In genomic region chr21:45491623-45492022, GRCh38 we compare ENCODE assay signal across 23 cellular contexts. TPM values are rescaled to one million over a fixed set of nuclear protein-coding genes. Genes with fewer than 3 reads are reported as not detected.
DNase-seq lines count a peak whose midpoint lies in the region; ATAC-seq and TF ChIP-seq lines count a peak whose summit lies in the region.
"Had no signal": no experiment of that assay in that cellular context is flagged by ENCODE, and none has a peak within 500 bp of the region (broad histone marks: within the 10 kb centered on the region; RNA-seq: fewer than 3 reads in every experiment).

No MANE protein-coding gene starts in this region.

- no peak for ATAC-seq in WTC11
- no peak for ATAC-seq in GM19452 (IDR thresholded peaks at IDR 0.05; ENCODE audit: unreplicated experiment)
- ATAC-seq: HCT116, K562 had no signal

- no peak overlapping the region for H3K4me3 Mint-ChIP-seq in activated naive CD4-positive, alpha-beta T cell treated with anti-CD3 and anti-CD28 coated beads, Interleukin-2, amount 50 U/mL, for 24 hours
- no peak overlapping the region for H3K4me3 Mint-ChIP-seq in WTC11
- H3K4me3 Mint-ChIP-seq in nephron progenitor cell, result no peak overlapping the region
- H3K4me3 Mint-ChIP-seq: CD4-positive, CD25-positive, alpha-beta regulatory T cell had no signal

- H3K27me3 Mint-ChIP-seq in activated naive CD4-positive, alpha-beta T cell treated with anti-CD3 and anti-CD28 coated beads, Interleukin-2, amount 50 U/mL, for 24 hours, result no peaks in the 10 kb centered on the region
- H3K27me3 Mint-ChIP-seq in WTC11 (ENCODE audit: low read depth), result no peaks in the 10 kb centered on the region
- H3K27me3 Mint-ChIP-seq in nephron progenitor cell (ENCODE audit: low read depth, poor library complexity), result no peaks in the 10 kb centered on the region
- H3K27me3 Mint-ChIP-seq: CD4-positive, CD25-positive, alpha-beta regulatory T cell had no signal

- CTCF ChIA-PET in WTC11 (lab: Charles Lee), result interaction anchor here (1.0 to 1.3 kb wide), 2 partner anchors 14 to 52 kb away, joined by 3 to 5 read pairs; no protein-coding TSS in a partner anchor

- H3K4me1 Mint-ChIP-seq in activated naive CD4-positive, alpha-beta T cell treated with anti-CD3 and anti-CD28 coated beads, Interleukin-2, amount 50 U/mL, for 24 hours, result no peaks in the 10 kb centered on the region
- H3K4me1 Mint-ChIP-seq in WTC11, result peaks cover 22% of the 10 kb centered on the region
- peaks cover 15% of the 10 kb centered on the region for H3K4me1 Mint-ChIP-seq in nephron progenitor cell

- H3K27ac Mint-ChIP-seq in activated naive CD4-positive, alpha-beta T cell treated with anti-CD3 and anti-CD28 coated beads, Interleukin-2, amount 50 U/mL, for 24 hours, result peak overlapping the region; percentile 65
- H3K27ac Mint-ChIP-seq in WTC11 (peak overlapping the region; percentile 60; the same call in 1 of the 2 replicates), nephron progenitor cell (peak overlapping the region; percentile 61)
- H3K27ac Mint-ChIP-seq: CD4-positive, CD25-positive, alpha-beta regulatory T cell had no signal

- TF ChIP-seq CTCF in WTC11 (IDR thresholded peaks at IDR 0.05), result no peak
- no peak for TF ChIP-seq CTCF in nephron progenitor cell (IDR thresholded peaks at IDR 0.05)

- DNase-seq in activated naive CD4-positive, alpha-beta T cell (lab: John Stamatoyannopoulos, UW), result no peak
- DNase-seq in WTC11 (ENCODE audit: low spot score) (no peak), nephron progenitor cell (no peak), SIG-M5 (lab: John Stamatoyannopoulos, UW) (no peak), SIG-M5 treated with dmso at 0.1 percent for 504 hours (lab: John Stamatoyannopoulos, UW; ENCODE audit: unreplicated experiment) (no peak)
- DNase-seq: ACHN; CD4-positive, CD25-positive, alpha-beta regulatory T cell; DMS53; Kasumi-1; NCI-H1092 treated with DMSO at 0.1 percent for 48 hours; NCI-H1436; NCI-H187; NCI-H2081 treated with DMSO at 0.1 percent for 48 hours; NCI-H2171; NCI-H226; NCI-H510A; NCI-H69; SHP77 treated with DMSO at 0.1 percent for 48 hours; SK-N-SH had no signal

- no peaks in the 10 kb centered on the region for H3K9me3 Mint-ChIP-seq in activated naive CD4-positive, alpha-beta T cell treated with anti-CD3 and anti-CD28 coated beads, Interleukin-2, amount 50 U/mL, for 24 hours
- H3K9me3 Mint-ChIP-seq in WTC11, result no peaks in the 10 kb centered on the region
- no peaks in the 10 kb centered on the region for H3K9me3 Mint-ChIP-seq in nephron progenitor cell
- H3K9me3 Mint-ChIP-seq: CD4-positive, CD25-positive, alpha-beta regulatory T cell had no signal

- POLR2A ChIA-PET in WTC11 (lab: Charles Lee), result no interaction called here

- no peaks in the 10 kb centered on the region for H3K36me3 Mint-ChIP-seq in activated naive CD4-positive, alpha-beta T cell treated with anti-CD3 and anti-CD28 coated beads, Interleukin-2, amount 50 U/mL, for 24 hours
- H3K36me3 Mint-ChIP-seq in WTC11 (peaks cover 19% of the 10 kb centered on the region), nephron progenitor cell (ENCODE audit: low read depth) (no peaks in the 10 kb centered on the region)
- H3K36me3 Mint-ChIP-seq: CD4-positive, CD25-positive, alpha-beta regulatory T cell had no signal

TF ChIP-seq in WTC11, 78 proteins besides CTCF, POLR2A, EP300 and RAD21 (continues in another document):
- TF ChIP-seq ZNF396 (CRISPR knock-in tag; IDR thresholded peaks at IDR 0.05; ENCODE audit: borderline replicate concordance) (no peak), SMAD4 (CRISPR knock-in tag; IDR thresholded peaks at IDR 0.05) (no peak), NFATC4 (CRISPR knock-in tag; IDR thresholded peaks at IDR 0.05) (no peak), ZNF281 (CRISPR knock-in tag; IDR thresholded peaks at IDR 0.05) (no peak), SP1 (CRISPR knock-in tag; conservative IDR thresholded peaks at IDR 0.05) (no peak), TP53 (CRISPR knock-in tag; IDR thresholded peaks at IDR 0.05) (no peak), JAZF1 (CRISPR knock-in tag; IDR thresholded peaks at IDR 0.05) (no peak), PREB (CRISPR knock-in tag; IDR thresholded peaks at IDR 0.05; ENCODE audit: borderline replicate concordance) (no peak)
- TF ChIP-seq, protein P1, sequence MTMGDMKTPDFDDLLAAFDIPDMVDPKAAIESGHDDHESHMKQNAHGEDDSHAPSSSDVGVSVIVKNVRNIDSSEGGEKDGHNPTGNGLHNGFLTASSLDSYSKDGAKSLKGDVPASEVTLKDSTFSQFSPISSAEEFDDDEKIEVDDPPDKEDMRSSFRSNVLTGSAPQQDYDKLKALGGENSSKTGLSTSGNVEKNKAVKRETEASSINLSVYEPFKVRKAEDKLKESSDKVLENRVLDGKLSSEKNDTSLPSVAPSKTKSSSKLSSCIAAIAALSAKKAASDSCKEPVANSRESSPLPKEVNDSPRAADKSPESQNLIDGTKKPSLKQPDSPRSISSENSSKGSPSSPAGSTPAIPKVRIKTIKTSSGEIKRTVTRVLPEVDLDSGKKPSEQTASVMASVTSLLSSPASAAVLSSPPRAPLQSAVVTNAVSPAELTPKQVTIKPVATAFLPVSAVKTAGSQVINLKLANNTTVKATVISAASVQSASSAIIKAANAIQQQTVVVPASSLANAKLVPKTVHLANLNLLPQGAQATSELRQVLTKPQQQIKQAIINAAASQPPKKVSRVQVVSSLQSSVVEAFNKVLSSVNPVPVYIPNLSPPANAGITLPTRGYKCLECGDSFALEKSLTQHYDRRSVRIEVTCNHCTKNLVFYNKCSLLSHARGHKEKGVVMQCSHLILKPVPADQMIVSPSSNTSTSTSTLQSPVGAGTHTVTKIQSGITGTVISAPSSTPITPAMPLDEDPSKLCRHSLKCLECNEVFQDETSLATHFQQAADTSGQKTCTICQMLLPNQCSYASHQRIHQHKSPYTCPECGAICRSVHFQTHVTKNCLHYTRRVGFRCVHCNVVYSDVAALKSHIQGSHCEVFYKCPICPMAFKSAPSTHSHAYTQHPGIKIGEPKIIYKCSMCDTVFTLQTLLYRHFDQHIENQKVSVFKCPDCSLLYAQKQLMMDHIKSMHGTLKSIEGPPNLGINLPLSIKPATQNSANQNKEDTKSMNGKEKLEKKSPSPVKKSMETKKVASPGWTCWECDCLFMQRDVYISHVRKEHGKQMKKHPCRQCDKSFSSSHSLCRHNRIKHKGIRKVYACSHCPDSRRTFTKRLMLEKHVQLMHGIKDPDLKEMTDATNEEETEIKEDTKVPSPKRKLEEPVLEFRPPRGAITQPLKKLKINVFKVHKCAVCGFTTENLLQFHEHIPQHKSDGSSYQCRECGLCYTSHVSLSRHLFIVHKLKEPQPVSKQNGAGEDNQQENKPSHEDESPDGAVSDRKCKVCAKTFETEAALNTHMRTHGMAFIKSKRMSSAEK (CRISPR knock-in tag; IDR thresholded peaks at IDR 0.05; ENCODE audit: borderline replicate concordance), result no peak

RNA-seq across cellular contexts. Expression of gene SLC19A1, which starts 50.6 kb away (rescaled TPM):
- total RNA-seq in WTC11 (2021), result 27.7 to 29.8 TPM (median 28.3 TPM) in 3 replicates
